2 cellular contexts compared by ENCODE assay signal in genomic region chr14:91169951-91170350, GRCh38.
TF ChIP-seq lines count a peak whose summit lies in the region.

No MANE protein-coding gene starts in this region.

TF ChIP-seq in liver, 16 proteins besides CTCF, POLR2A, EP300 and RAD21:
- TF ChIP-seq ATF3 (IDR thresholded peaks at IDR 0.05), result no peak
- TF ChIP-seq EGR1 (IDR thresholded peaks at IDR 0.05; ENCODE audit: low read depth in 2 of 2), result no peak
- TF ChIP-seq TAF1 (conservative IDR thresholded peaks at IDR 0.05), result no peak
- no peak for TF ChIP-seq ZBTB33 (IDR thresholded peaks at IDR 0.05)
- TF ChIP-seq RXRA (IDR thresholded peaks at IDR 0.05), result no peak
- no peak for TF ChIP-seq YY1 (IDR thresholded peaks at IDR 0.05)
- TF ChIP-seq SP1 (IDR thresholded peaks at IDR 0.05), result no peak
- TF ChIP-seq GABPA (IDR thresholded peaks at IDR 0.05 in 1 of 2, conservative IDR thresholded peaks at IDR 0.05 in 1 of 2), result no peak
- TF ChIP-seq JUND (IDR thresholded peaks at IDR 0.05), result no peak
- no peak for TF ChIP-seq FOXA1 (IDR thresholded peaks at IDR 0.05)
- no peak for TF ChIP-seq MAX (IDR thresholded peaks at IDR 0.05)
- TF ChIP-seq HNF4A (conservative IDR thresholded peaks at IDR 0.05), result no peak
- TF ChIP-seq NR2F2 (IDR thresholded peaks at IDR 0.05), result no peak
- TF ChIP-seq FOXA2 (IDR thresholded peaks at IDR 0.05), result no peak
- TF ChIP-seq HNF4G (IDR thresholded peaks at IDR 0.05), result no peak
- no peak for TF ChIP-seq REST (IDR thresholded peaks at IDR 0.05)

TF ChIP-seq in HepG2, 621 proteins besides CTCF, POLR2A, EP300 and RAD21:
- TF ChIP-seq PBX3 (CRISPR knock-in tag; IDR thresholded peaks at IDR 0.05; ENCODE audit: borderline replicate concordance), result no peak
- no peak for TF ChIP-seq FOXK2 (IDR thresholded peaks at IDR 0.05)
- TF ChIP-seq FLYWCH1 (CRISPR knock-in tag; IDR thresholded peaks at IDR 0.05), result no peak
- no peak for TF ChIP-seq ZNF331 (CRISPR knock-in tag; IDR thresholded peaks at IDR 0.05)
- TF ChIP-seq ZNF678 (CRISPR knock-in tag; IDR thresholded peaks at IDR 0.05), result no peak
- no peak for TF ChIP-seq HNRNPLL (IDR thresholded peaks at IDR 0.05; ENCODE audit: low read depth, low read length, poor library complexity, severe bottlenecking)
- no peak for TF ChIP-seq ZNF20 (CRISPR knock-in tag; IDR thresholded peaks at IDR 0.05)
- TF ChIP-seq ZNF503 (CRISPR knock-in tag; IDR thresholded peaks at IDR 0.05), result no peak
- no peak for TF ChIP-seq ZKSCAN5 (CRISPR knock-in tag; IDR thresholded peaks at IDR 0.05)
- no peak for TF ChIP-seq ZNF780A (CRISPR knock-in tag; IDR thresholded peaks at IDR 0.05)
- TF ChIP-seq GTF2F1 (IDR thresholded peaks at IDR 0.05; ENCODE audit: low read length), result no peak
TF ChIP-seq in HepG2: peak in this region for 0.
